7 cellular contexts compared by ENCODE assay signal in the genomic region with DNA sequence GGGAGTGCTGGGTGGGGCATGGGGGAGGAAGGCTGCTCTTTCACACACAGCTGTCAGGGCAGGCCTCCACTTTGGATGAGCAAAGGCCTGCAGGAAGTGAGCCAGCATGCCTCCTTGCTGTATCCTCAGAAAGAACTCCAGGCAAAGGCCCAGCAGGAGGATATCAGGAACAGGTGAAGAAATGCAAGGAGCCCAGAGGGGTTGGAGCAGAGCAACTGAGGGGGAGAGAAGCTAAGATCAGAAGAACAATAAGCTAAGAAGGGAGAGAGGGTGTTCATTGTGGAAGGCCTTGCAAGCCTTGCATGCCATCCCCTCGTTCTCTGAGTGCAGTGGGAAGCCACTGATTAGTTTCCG.
DNase-seq lines count a peak whose midpoint lies in the region; FAIRE-seq and TF ChIP-seq lines count a peak whose summit lies in the region.

No MANE protein-coding gene starts in this region.

- H3K18ac ChIP-seq in trophoblast cell (ENCODE audit: low read length) = no peak overlapping the region

- TF ChIP-seq POLR2A in H54 (IDR thresholded peaks at IDR 0.05; ENCODE audit: low read depth, low read length) = no peak

- DNase-seq in H54 (ENCODE audit: insufficient read length, low spot score) (no peak), NT2/D1 (ENCODE audit: low read depth, low spot score) (peak; percentile 62), fibroblast of villous mesenchyme (ENCODE audit: low read depth) (peak; percentile 21), trophoblast cell (no peak), DMS114 treated with DMSO at 0.1 percent for 48 hours (lab: John Stamatoyannopoulos, UW; ENCODE audit: unreplicated experiment) (no peak), ascending aorta (ENCODE audit: low spot score in 2 of 2) (no peak)
- no peak for DNase-seq in effector CD8-positive, alpha-beta T cell (lab: John Stamatoyannopoulos, UW)

- no peak overlapping the region for H3K14ac ChIP-seq in trophoblast cell (ENCODE audit: low read length)

- WGBS in trophoblast cell (ENCODE audit: extremely low coverage, insufficient coverage, insufficient read length) = no CpG with 5 or more reads among the region's 2 CpGs

- H2BK120ac ChIP-seq in trophoblast cell (ENCODE audit: insufficient read depth, low read length, poor library complexity) = no peak overlapping the region

- no peak overlapping the region for H2AFZ ChIP-seq in trophoblast cell (ENCODE audit: insufficient read depth, low read length, poor library complexity)

- TF ChIP-seq CTCF in fibroblast of villous mesenchyme (IDR thresholded peaks at IDR 0.05; ENCODE audit: insufficient read depth, low read depth, low read length) = no peak
- TF ChIP-seq CTCF in ascending aorta (IDR thresholded peaks at IDR 0.05) = no peak

- no peak overlapping the region for H4K91ac ChIP-seq in trophoblast cell (ENCODE audit: low read depth, low read length)

- no peak overlapping the region for H3K27ac ChIP-seq in trophoblast cell (ENCODE audit: low read depth, low read length)
- no peak overlapping the region for H3K27ac ChIP-seq in ascending aorta

- no peak overlapping the region for H2BK12ac ChIP-seq in trophoblast cell (ENCODE audit: low read length)

- no peak overlapping the region for H2BK5ac ChIP-seq in trophoblast cell (ENCODE audit: low read depth, low read length, poor library complexity)

- H3K9ac ChIP-seq in NT2/D1 (ENCODE audit: insufficient read length, low read depth) (no peak overlapping the region), trophoblast cell (ENCODE audit: low read length) (peak overlapping the region; percentile 58)

- intact Hi-C loops in ascending aorta (cut with DNase I) = no loop called here

- H3K4me3 ChIP-seq in NT2/D1 (ENCODE audit: insufficient read length, low read depth) = no peak overlapping the region
- no peak overlapping the region for H3K4me3 ChIP-seq in fibroblast of villous mesenchyme (ENCODE audit: low read depth, low read length)
- H3K4me3 ChIP-seq in trophoblast cell (ENCODE audit: low read depth, low read length) = no peak overlapping the region
- no peak overlapping the region for H3K4me3 ChIP-seq in ascending aorta

- H3K36me3 ChIP-seq in NT2/D1 (ENCODE audit: insufficient read depth, insufficient read length, low read length) = no peaks in the 10 kb centered on the region
- H3K36me3 ChIP-seq in trophoblast cell (ENCODE audit: control insufficient read depth in 1 of 2, insufficient read depth in 2 of 2, low read length in 2 of 2) = no peaks in the 10 kb centered on the region
- no peaks in the 10 kb centered on the region for H3K36me3 ChIP-seq in ascending aorta

- no peaks in the 10 kb centered on the region for H3K79me1 ChIP-seq in trophoblast cell (ENCODE audit: low read length)

- H3K4me1 ChIP-seq in NT2/D1 (ENCODE audit: insufficient read depth, insufficient read length) = peaks cover 3% of the 10 kb centered on the region
- peaks cover 0 to 6% of the 10 kb centered on the region in 2 experiments for H3K4me1 ChIP-seq in trophoblast cell (ENCODE audit: control insufficient read depth in 1 of 2, insufficient read depth in 2 of 2, low read length in 2 of 2)
- peaks cover 6 to 19% of the 10 kb centered on the region in 2 donors for H3K4me1 ChIP-seq in ascending aorta

- no peak overlapping the region for H2AK5ac ChIP-seq in trophoblast cell (ENCODE audit: low read length)

- no peak overlapping the region for H3K23ac ChIP-seq in trophoblast cell (ENCODE audit: low read length)

- no peaks in the 10 kb centered on the region for H3K27me3 ChIP-seq in NT2/D1 (ENCODE audit: insufficient read depth, insufficient read length)
- H3K27me3 ChIP-seq in trophoblast cell (ENCODE audit: insufficient read depth, low read length) = no peaks in the 10 kb centered on the region
- no peaks in the 10 kb centered on the region for H3K27me3 ChIP-seq in ascending aorta

- FAIRE-seq in H54 (lab: Jason Lieb, UNC) = peak; percentile 41

- no peak overlapping the region for H3K4ac ChIP-seq in trophoblast cell (ENCODE audit: low read depth, low read length)

- no peak overlapping the region for H4K8ac ChIP-seq in trophoblast cell (ENCODE audit: low read depth, low read length)

- no peak overlapping the region for H3K4me2 ChIP-seq in trophoblast cell (ENCODE audit: low read length)

- no peak overlapping the region for H4K12ac ChIP-seq in trophoblast cell (ENCODE audit: low read depth, low read length)

- H3K9me3 ChIP-seq in NT2/D1 (ENCODE audit: insufficient read depth, low read length) (no peaks in the 10 kb centered on the region), trophoblast cell (ENCODE audit: insufficient read depth, low read depth, low read length) (no peaks in the 10 kb centered on the region), ascending aorta (no peaks in the 10 kb centered on the region)

- H3K79me2 ChIP-seq in trophoblast cell (ENCODE audit: control insufficient read depth, insufficient read depth, low read length, poor library complexity) = no peaks in the 10 kb centered on the region

Comparison
In these comparisons a context has a peak if more than half of its experiments do, and no peak if none do; other contexts are left out.
1. DNase-seq: peak in NT2/D1 (single experiment) and fibroblast of villous mesenchyme (single experiment); none in H54 (single experiment), trophoblast cell (0 of 2), DMS114 treated with DMSO at 0.1 percent for 48 hours (single experiment), effector CD8-positive, alpha-beta T cell (single experiment) and ascending aorta (0 of 2).